ENCODE assay signal across 17 cellular contexts in the genomic region with DNA sequence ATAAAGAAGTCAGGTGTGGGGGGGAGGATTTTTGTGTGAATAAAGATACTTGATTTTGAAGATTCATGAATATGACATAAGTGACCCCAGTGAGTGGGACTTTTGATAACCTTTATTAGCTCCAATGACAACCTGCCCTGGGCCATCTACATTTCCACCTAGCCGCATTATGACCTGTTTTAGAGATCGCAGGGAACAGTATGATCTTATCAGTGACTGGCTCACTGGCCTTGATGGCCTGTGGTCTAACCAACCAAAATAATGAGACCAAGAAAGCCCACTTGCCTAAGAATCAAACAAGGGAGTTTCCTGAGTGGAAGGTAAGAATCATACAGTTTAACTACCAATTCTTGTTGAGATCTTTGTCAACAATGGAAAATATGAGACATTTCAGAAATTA. TPM values are rescaled to one million over a fixed set of nuclear protein-coding genes. Genes with fewer than 3 reads are reported as not detected.
DNase-seq lines count a peak whose midpoint lies in the region; ATAC-seq and TF ChIP-seq lines count a peak whose summit lies in the region.
"Had no signal": no experiment of that assay in that cellular context is flagged by ENCODE, and none has a peak within 500 bp of the region (broad histone marks: within the 10 kb centered on the region; RNA-seq: fewer than 3 reads in every experiment).

No MANE protein-coding gene starts in this region.

- no peaks in the 10 kb centered on the region for H3K9me3 Mint-ChIP-seq in activated T-cell treated with anti-CD3 and anti-CD28 coated beads, Interleukin-2, amount 50 U/mL, for 72 hours
- no peaks in the 10 kb centered on the region for H3K9me3 Mint-ChIP-seq in activated naive CD8-positive, alpha-beta T cell treated with anti-CD3 and anti-CD28 coated beads, Interleukin-2, amount 50 U/mL, for 24 hours
- H3K9me3 Mint-ChIP-seq: CD8-positive, alpha-beta T cell; naive thymus-derived CD8-positive, alpha-beta T cell had no signal

- H3K4me1 Mint-ChIP-seq in activated T-cell treated with anti-CD3 and anti-CD28 coated beads, Interleukin-2, amount 50 U/mL, for 72 hours (ENCODE audit: low read depth), result peaks cover 50% of the 10 kb centered on the region
- peaks cover 51% of the 10 kb centered on the region for H3K4me1 Mint-ChIP-seq in activated naive CD8-positive, alpha-beta T cell treated with anti-CD3 and anti-CD28 coated beads, Interleukin-2, amount 50 U/mL, for 24 hours

- peak overlapping the region; percentile 20 for H3K27ac Mint-ChIP-seq in activated T-cell treated with anti-CD3 and anti-CD28 coated beads, Interleukin-2, amount 50 U/mL, for 72 hours
- peak overlapping the region; percentile 93 for H3K27ac Mint-ChIP-seq in activated naive CD8-positive, alpha-beta T cell treated with anti-CD3 and anti-CD28 coated beads, Interleukin-2, amount 50 U/mL, for 24 hours
- H3K27ac Mint-ChIP-seq: CD8-positive, alpha-beta T cell had no signal

- in situ Hi-C loops in GM13977 (cut with MboI; ENCODE audit: low pct_unique_long_range_greater_than_20kb, low sequenced_read_pairs, unreplicated experiment), result no loop called here

- peak; percentile 39 to 45 for ATAC-seq in activated T-cell treated with anti-CD3 and anti-CD28 coated beads, Interleukin-2, amount 50 U/mL, for 72 hours (replicated peaks in 1 of 2)
- peak; percentile 59 for ATAC-seq in activated naive CD8-positive, alpha-beta T cell treated with anti-CD3 and anti-CD28 coated beads, Interleukin-2, amount 50 U/mL, for 24 hours
- ATAC-seq in stimulated activated naive CD8-positive, alpha-beta T cell treated with anti-CD3 and anti-CD28 coated beads, Interleukin-15, Interleukin-2, amounts not matched to agents 100 U/mL and 50 U/mL, for 24 hours, result peak; percentile 64
- ATAC-seq: CD8-positive, alpha-beta T cell; naive thymus-derived CD8-positive, alpha-beta T cell; sciatic nerve had no signal

- H3K36me3 Mint-ChIP-seq in activated T-cell treated with anti-CD3 and anti-CD28 coated beads, Interleukin-2, amount 50 U/mL, for 72 hours (ENCODE audit: insufficient read depth in 2 of 2), result peaks cover 0 to 3% of the 10 kb centered on the region in 2 donors
- peaks cover 9% of the 10 kb centered on the region for H3K36me3 Mint-ChIP-seq in activated naive CD8-positive, alpha-beta T cell treated with anti-CD3 and anti-CD28 coated beads, Interleukin-2, amount 50 U/mL, for 24 hours (ENCODE audit: low read depth)
- H3K36me3 Mint-ChIP-seq: CD8-positive, alpha-beta T cell had no signal

- TF ChIP-seq CTCF in GM13977 (IDR thresholded peaks at IDR 0.05; ENCODE audit: extremely low read depth, insufficient read depth, missing control alignments), result no peak

- peaks cover 21% of the 10 kb centered on the region for H3K27me3 Mint-ChIP-seq in activated T-cell treated with anti-CD3 and anti-CD28 coated beads, Interleukin-2, amount 50 U/mL, for 72 hours (ENCODE audit: low read depth)
- peaks cover 14% of the 10 kb centered on the region for H3K27me3 Mint-ChIP-seq in activated naive CD8-positive, alpha-beta T cell treated with anti-CD3 and anti-CD28 coated beads, Interleukin-2, amount 50 U/mL, for 24 hours

- DNase-seq in activated naive CD4-positive, alpha-beta T cell treated with Interleukin-2 at 50 U/mL for 16 hours, result peak; percentile 35
- no peak for DNase-seq in activated naive CD4-positive, alpha-beta T cell (lab: John Stamatoyannopoulos, UW)
- DNase-seq in activated T-cell treated with anti-CD3 and anti-CD28 coated beads, Interleukin-2, amount 50 U/mL, for 72 hours, result peak; percentile 21 to 34
- no peak for DNase-seq in activated naive CD8-positive, alpha-beta T cell treated with anti-CD3 and anti-CD28 coated beads, Interleukin-2, amount 50 U/mL, for 24 hours
- DNase-seq in stimulated activated naive CD8-positive, alpha-beta T cell treated with anti-CD3 and anti-CD28 coated beads, Interleukin-15, Interleukin-2, amounts not matched to agents 100 U/mL and 50 U/mL, for 24 hours, result no peak
- no peak for DNase-seq in effector CD4-positive, alpha-beta T cell
- no peak for DNase-seq in GM13977 (ENCODE audit: low spot score)
- DNase-seq: activated effector memory CD4-positive, alpha-beta T cell treated with Interleukin-2 at 50 U/mL for 16 hours; CD8-positive, alpha-beta T cell; erythroblast; foreskin fibroblast; GDM1; H7; naive thymus-derived CD8-positive, alpha-beta T cell; Peyer's patch had no signal

- peak overlapping the region in 1 of 2 donors; percentile 37 for H3K4me3 Mint-ChIP-seq in activated T-cell treated with anti-CD3 and anti-CD28 coated beads, Interleukin-2, amount 50 U/mL, for 72 hours
- peak overlapping the region; percentile 35 for H3K4me3 Mint-ChIP-seq in activated naive CD8-positive, alpha-beta T cell treated with anti-CD3 and anti-CD28 coated beads, Interleukin-2, amount 50 U/mL, for 24 hours
- H3K4me3 Mint-ChIP-seq: CD8-positive, alpha-beta T cell had no signal

RNA-seq across cellular contexts. Expression of gene ELAPOR1, which starts 1.8 kb away (rescaled TPM):
- 10 to 100 TPM in 1 of 2 donors, 1 to 10 TPM in 1; 9.4 to 10.2 TPM for total RNA-seq in activated T-cell treated with anti-CD3 and anti-CD28 coated beads, Interleukin-2, amount 50 U/mL, for 72 hours
- total RNA-seq: ascending aorta had no signal

RNA-seq across cellular contexts. Expression of gene TMEM167B, which starts 25.1 kb away (rescaled TPM):
- total RNA-seq in activated T-cell treated with anti-CD3 and anti-CD28 coated beads, Interleukin-2, amount 50 U/mL, for 72 hours, result 10 to 100 TPM; 50.2 to 57.1 TPM

RNA-seq across cellular contexts. Expression of gene TAF13, which starts 39.9 kb away (rescaled TPM):
- total RNA-seq in activated T-cell treated with anti-CD3 and anti-CD28 coated beads, Interleukin-2, amount 50 U/mL, for 72 hours, result 10 to 100 TPM; 25.9 to 29.4 TPM

Comparison
In these comparisons a context has a peak if more than half of its experiments do, and no peak if none do; other contexts are left out.
1. DNase-seq: peak in activated naive CD4-positive, alpha-beta T cell treated with Interleukin-2 at 50 U/mL for 16 hours (single experiment) and activated T-cell treated with anti-CD3 and anti-CD28 coated beads, Interleukin-2, amount 50 U/mL, for 72 hours (2 of 2); none in activated naive CD4-positive, alpha-beta T cell (0 of 4), activated naive CD8-positive, alpha-beta T cell treated with anti-CD3 and anti-CD28 coated beads, Interleukin-2, amount 50 U/mL, for 24 hours (single experiment), stimulated activated naive CD8-positive, alpha-beta T cell treated with anti-CD3 and anti-CD28 coated beads, Interleukin-15, Interleukin-2, amounts not matched to agents 100 U/mL and 50 U/mL, for 24 hours (single experiment), effector CD4-positive, alpha-beta T cell (single experiment) and GM13977 (single experiment).
2. Peak in every context shown above with its lines, with median percentiles within 50 percentile points of each other: ATAC-seq.